In the genomic region with DNA sequence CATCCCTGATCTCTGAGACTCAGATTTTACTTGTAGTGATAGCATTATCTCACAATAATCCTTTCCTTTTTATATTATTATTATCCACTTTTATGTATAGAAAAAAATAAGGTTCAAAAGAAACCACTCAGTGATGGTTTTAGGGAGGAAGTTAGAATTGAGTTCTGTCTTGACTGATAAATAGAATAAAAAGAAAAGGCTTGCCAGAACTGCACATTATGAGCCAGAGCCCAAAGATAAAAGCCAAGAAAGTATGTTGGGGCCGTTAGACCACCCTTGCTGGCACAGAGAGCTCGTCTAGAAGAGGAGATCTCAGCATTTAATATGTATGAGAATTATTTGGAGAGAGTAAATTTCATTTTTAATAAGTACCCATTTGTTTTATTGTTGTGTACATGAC, we compare ENCODE assay signal across 36 cellular contexts.
"Had no signal": no experiment of that assay in that cellular context is flagged by ENCODE, and none has a peak within 500 bp of the region (broad histone marks: within the 10 kb centered on the region; RNA-seq: fewer than 3 reads in every experiment).

No MANE protein-coding gene starts in this region.

- H3K4me2 ChIP-seq: KMS-11 had no signal

- H3K27ac ChIP-seq: KMS-11 had no signal

- H3K27me3 ChIP-seq: MG63 had no signal

- DNase-seq: Karpas-422, Kasumi-1, KG1, MG63, MM.1S, MV-4-11, NCI-H1048, NCI-H1092, NCI-H1092 treated with DMSO at 0.1 percent for 48 hours, NCI-H1105, NCI-H1105 treated with DMSO at 0.1 percent for 48 hours, NCI-H1417, NCI-H1417 treated with DMSO at 0.1 percent for 48 hours, NCI-H1436, NCI-H1436 treated with DMSO at 0.1 percent for 48 hours, NCI-H146, NCI-H1694, NCI-H1694 treated with DMSO at 0.1 percent for 48 hours, NCI-H187 treated with DMSO at 0.1 percent for 48 hours, NCI-H1930, NCI-H2029, NCI-H2081, NCI-H2081 treated with DMSO at 0.1 percent for 48 hours, NCI-H2107, NCI-H2171, NCI-H2171 treated with DMSO at 0.1 percent for 48 hours, NCI-H2227 treated with DMSO at 0.1 percent for 48 hours, NCI-H226, NCI-H345, NCI-H446, NCI-H446 treated with DMSO at 0.1 percent for 48 hours, NCI-H510A, NCI-H510A treated with DMSO at 0.1 percent for 48 hours, NCI-H524, NCI-H524 treated with DMSO at 0.1 percent for 48 hours had no signal

- H3K36me3 ChIP-seq: MG63 had no signal

- H3K4me3 ChIP-seq: MG63 had no signal

- H3K9me3 ChIP-seq: MG63 had no signal

- H3K9ac ChIP-seq: KMS-11 had no signal
